ENCODE assay signal across 1 cellular context in genomic region chr21:33112670-33113596, GRCh38.
TF ChIP-seq lines count a peak whose summit lies in the region.

No MANE protein-coding gene starts in this region.

TF ChIP-seq in SK-N-SH treated with all-trans-retinoic acid at 6 μM for 48 hours, 23 proteins besides CTCF, POLR2A, EP300 and RAD21 (continued from another document):
- TF ChIP-seq TSHZ2 (CRISPR knock-in tag; IDR thresholded peaks at IDR 0.05), result no peak
- no peak for TF ChIP-seq ZNF8 (CRISPR knock-in tag; IDR thresholded peaks at IDR 0.05)
- no peak for TF ChIP-seq POU6F1 (CRISPR knock-in tag; IDR thresholded peaks at IDR 0.05; ENCODE audit: borderline replicate concordance, low read depth)
